ENCODE assay signal across 15 cellular contexts in the genomic region with DNA sequence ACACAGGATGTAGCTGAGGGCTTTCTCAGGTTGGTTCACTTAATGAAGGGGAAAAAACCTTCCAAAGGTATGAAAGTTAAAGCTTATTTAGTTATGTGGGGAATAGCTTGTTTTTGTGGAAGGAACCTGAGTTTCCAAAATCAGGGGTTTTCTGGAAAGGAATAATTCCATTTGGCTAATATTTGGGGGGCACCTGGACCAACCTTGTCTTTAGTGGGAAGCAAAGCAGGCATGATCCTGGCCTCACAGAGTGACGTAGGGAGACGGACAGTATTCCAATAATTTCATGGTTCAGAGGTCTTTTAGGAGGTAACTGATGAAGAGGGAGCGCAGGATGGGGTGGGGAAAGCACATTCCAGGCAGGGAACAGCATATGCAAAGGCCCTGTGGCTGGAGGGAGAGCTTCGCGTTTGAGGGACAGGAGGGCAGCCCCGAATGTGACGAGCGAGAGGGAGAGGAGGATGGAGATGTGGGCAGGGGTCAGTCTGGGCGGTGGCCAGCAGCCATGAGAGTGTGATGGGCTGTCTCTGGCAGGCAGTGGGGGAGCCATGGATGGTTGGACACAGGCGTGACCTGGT.
A peak's percentile ranks its signal among the peaks of the same experiment; 100 is the strongest.
DNase-seq lines count a peak whose midpoint lies in the region; ATAC-seq and TF ChIP-seq lines count a peak whose summit lies in the region.
"Had no signal": no experiment of that assay in that cellular context is flagged by ENCODE, and none has a peak within 500 bp of the region (broad histone marks: within the 10 kb centered on the region; RNA-seq: fewer than 3 reads in every experiment).

No MANE protein-coding gene starts in this region.

- intact Hi-C loops in lower lobe of right lung (cut with DNase I): no loop called here

- H3K36me3 ChIP-seq in Peyer's patch (no peaks in the 10 kb centered on the region), lower lobe of right lung (no peaks in the 10 kb centered on the region), BE2C (no peaks in the 10 kb centered on the region; the same call in 1 of the 2 replicates)

- H3K9me3 ChIP-seq in Peyer's patch (no peaks in the 10 kb centered on the region), lower lobe of right lung (no peaks in the 10 kb centered on the region), BE2C (no peaks in the 10 kb centered on the region)
- H3K9me3 ChIP-seq: BLaER1 treated with 17β-estradiol and CSF1 and Interleukin-3, amounts not matched to agents 10 nM and 100 nM had no signal

- H3K4me3 ChIP-seq in Peyer's patch (no peak overlapping the region), lower lobe of right lung (no peak overlapping the region), BE2C (ENCODE audit: low read depth, low read length) (no peak overlapping the region)
- H3K4me3 ChIP-seq: GM23248 had no signal

- H3K4me1 ChIP-seq in Peyer's patch: no peaks in the 10 kb centered on the region
- H3K4me1 ChIP-seq in lower lobe of right lung: peaks cover 25% of the 10 kb centered on the region
- no peaks in the 10 kb centered on the region for H3K4me1 ChIP-seq in BE2C

- H3K27ac ChIP-seq in Peyer's patch (peak overlapping the region; percentile 12 to 68 (median 42)), cingulate gyrus (ENCODE audit: low read depth, low read length) (peak overlapping the region; percentile 29), lower lobe of right lung (peak overlapping the region; percentile 78), temporal lobe (ENCODE audit: low read depth, low read length) (peak overlapping the region; percentile 32)
- H3K27ac ChIP-seq: GM23248 had no signal

- no peak for TF ChIP-seq POLR2A in Peyer's patch (IDR thresholded peaks at IDR 0.05)

- ATAC-seq in lower lobe of right lung (no peak), HG02678 (IDR thresholded peaks at IDR 0.05; ENCODE audit: unreplicated experiment) (no peak)
- ATAC-seq: activated T-cell treated with anti-CD3 and anti-CD28 coated beads, Interleukin-2, amount 50 U/mL, for 72 hours; stimulated activated effector memory CD8-positive, alpha-beta T cell treated with anti-CD3 and anti-CD28 coated beads, Interleukin-12 subunit alpha, Interleukin-12 subunit beta, amount 100 ng/mL, for 72 hours had no signal

- TF ChIP-seq CTCF in Peyer's patch (IDR thresholded peaks at IDR 0.05) (no peak), lower lobe of right lung (IDR thresholded peaks at IDR 0.05) (no peak), BE2C (IDR thresholded peaks at IDR 0.05; ENCODE audit: low read depth, low read length) (no peak)

- H3K27me3 ChIP-seq in Peyer's patch (no peaks in the 10 kb centered on the region), lower lobe of right lung (ENCODE audit: low read depth) (no peaks in the 10 kb centered on the region), BE2C (no peaks in the 10 kb centered on the region)
- H3K27me3 ChIP-seq: BLaER1 treated with 17β-estradiol and CSF1 and Interleukin-3, amounts not matched to agents 10 nM and 100 nM had no signal

- DNase-seq in Peyer's patch: no peak
- no peak for DNase-seq in lower lobe of right lung
- no peak for DNase-seq in BE2C
- DNase-seq in NCI-H2196 treated with DMSO at 0.1 percent for 48 hours (lab: John Stamatoyannopoulos, UW; ENCODE audit: unreplicated experiment): no peak
- DNase-seq: activated CD4-positive, alpha-beta T cell treated with anti-CD3 and anti-CD28 coated beads, Interleukin-2, amount 50 U/mL, for 4 hours; activated T-cell treated with anti-CD3 and anti-CD28 coated beads, Interleukin-2, amount 50 U/mL, for 72 hours; cortex of kidney; DMS79; GM23248; NCI-H1105 had no signal
